In the genomic region with DNA sequence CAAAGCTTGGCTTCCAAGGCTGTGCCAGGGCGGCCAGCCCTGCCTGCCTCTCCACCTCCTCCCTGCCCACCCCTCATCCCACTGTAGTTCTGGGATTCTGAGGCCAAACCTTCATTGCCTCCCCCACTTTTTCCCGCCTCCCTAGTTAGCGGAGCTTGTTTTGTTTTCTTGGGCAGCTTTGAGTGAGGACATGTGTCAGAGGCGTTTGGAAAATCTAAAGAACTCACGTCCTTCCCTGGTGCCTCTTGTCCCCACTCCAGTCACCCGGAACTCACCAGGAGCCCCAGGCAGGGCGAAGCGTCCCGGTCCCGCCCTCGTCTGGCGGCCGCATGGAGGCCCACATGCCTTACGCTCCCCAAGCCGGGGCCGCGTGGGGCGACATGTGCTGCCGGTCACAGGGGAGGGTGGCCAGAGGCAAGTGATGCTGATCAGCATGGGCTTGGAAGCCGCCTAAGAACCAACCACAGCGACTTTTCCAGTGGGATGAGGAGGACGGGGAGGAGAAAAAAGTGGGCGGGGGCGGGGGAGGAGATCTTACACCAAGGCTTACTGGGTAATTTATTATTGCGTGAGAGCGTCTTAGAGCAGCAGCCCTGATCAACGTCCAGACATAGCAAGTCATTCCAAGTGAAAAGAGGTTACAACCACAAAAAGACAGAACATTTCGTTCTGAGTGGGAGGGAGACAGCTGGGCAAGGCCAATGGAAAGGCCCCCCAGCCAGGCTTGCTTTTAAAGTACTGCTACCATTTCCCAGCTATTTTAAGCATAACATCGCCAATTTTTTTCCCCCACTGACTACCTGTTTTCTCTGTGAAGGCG, we compare ENCODE assay signal across 8 cellular contexts. TPM values are rescaled to one million over a fixed set of nuclear protein-coding genes. Genes with fewer than 3 reads are reported as not detected.
A peak's percentile ranks its signal among the peaks of the same experiment; 100 is the strongest.
DNase-seq lines count a peak whose midpoint lies in the region; ATAC-seq and TF ChIP-seq lines count a peak whose summit lies in the region.

No MANE protein-coding gene starts in this region.

- H3K27me3 ChIP-seq in IMR-90 (ENCODE audit: control insufficient read depth, insufficient read depth, low read length) = peaks cover 19% of the 10 kb centered on the region
- no peaks in the 10 kb centered on the region for H3K27me3 ChIP-seq in hepatocyte
- H3K27me3 ChIP-seq in gastrocnemius medialis = no peaks in the 10 kb centered on the region

- H3K4me1 ChIP-seq in IMR-90 (ENCODE audit: control insufficient read depth, insufficient read depth, low read length) (0 out of 2 replicates have a peak, but pooled peaks cover 1% of the 10 kb centered on the region), hepatocyte (ENCODE audit: insufficient read depth) (peaks cover 36% of the 10 kb centered on the region), gastrocnemius medialis (peaks cover 18 to 24% of the 10 kb centered on the region in 2 donors)

- ATAC-seq in IMR-90 (ENCODE audit: low read depth) (peak; percentile 77), gastrocnemius medialis (peak; percentile 52 to 65), GM19455 (IDR thresholded peaks at IDR 0.05; ENCODE audit: unreplicated experiment) (no peak), GM21737 (IDR thresholded peaks at IDR 0.05; ENCODE audit: unreplicated experiment) (no peak)

- TF ChIP-seq POLR2A in IMR-90 (IDR thresholded peaks at IDR 0.05; ENCODE audit: low read depth, low read length) = 0 out of 2 replicates have a peak, but pooled peaks have one; percentile 17
- TF ChIP-seq POLR2A in gastrocnemius medialis (IDR thresholded peaks at IDR 0.05) = peak; percentile 66 to 82

- H2BK15ac ChIP-seq in IMR-90 (ENCODE audit: low read depth, low read length) = no peak overlapping the region

- DNase-seq in GM04504 (ENCODE audit: low read depth) (peak; percentile 64), IMR-90 (peak; percentile 84), T-helper 1 cell (peak; percentile 14 to 65 (median 26)), astrocyte of the cerebellum (ENCODE audit: low read depth) (no peak), hepatocyte (ENCODE audit: low spot score) (peak; percentile 89), gastrocnemius medialis (peak; percentile 83 to 87)

- H2BK120ac ChIP-seq in IMR-90 (ENCODE audit: low read depth, low read length) = peak overlapping the region; percentile 33; the same call in 1 of the 2 replicates

- intact Hi-C loops in IMR-90 (cut with micrococcal nuclease) = loop anchor here (2.0 to 5.0 kb wide), 2 partner anchors 40 to 101 kb away; a partner anchor contains a TSS
- intact Hi-C loops in gastrocnemius medialis (cut with DNase I; ENCODE audit: low total_unique reads) = no loop called here

- H3K9me3 ChIP-seq in IMR-90 (ENCODE audit: control insufficient read depth, insufficient read depth, low read length) = no peaks in the 10 kb centered on the region
- no peaks in the 10 kb centered on the region for H3K9me3 ChIP-seq in hepatocyte (ENCODE audit: low read depth)
- H3K9me3 ChIP-seq in gastrocnemius medialis = no peaks in the 10 kb centered on the region

- H3K27ac ChIP-seq in IMR-90 (ENCODE audit: insufficient read depth, low read length) = peak overlapping the region; percentile 23; the same call in 1 of the 2 replicates
- peak overlapping the region; percentile 96 for H3K27ac ChIP-seq in hepatocyte
- H3K27ac ChIP-seq in gastrocnemius medialis = peak overlapping the region; percentile 89 to 94 (median 92)

- H2AFZ ChIP-seq in IMR-90 (replicated peaks; ENCODE audit: low read length, poor library complexity) (peak overlapping the region; percentile 89), hepatocyte (no peak overlapping the region)

- H3K56ac ChIP-seq in IMR-90 (ENCODE audit: extremely low read depth, insufficient read depth, low read length) = no peak overlapping the region

- peak overlapping the region; percentile 35 for H3K9ac ChIP-seq in IMR-90 (ENCODE audit: low read depth, low read length)

- H3K9me2 ChIP-seq in hepatocyte (replicated peaks; ENCODE audit: insufficient read depth) = no peaks in the 10 kb centered on the region

- no TSS peak for BruUV-seq in IMR-90 (replicated peaks; lab: Mats Ljungman, UMichigan)

- no peak overlapping the region for H2AK5ac ChIP-seq in IMR-90 (ENCODE audit: low read depth, low read length)

- H3K4ac ChIP-seq in IMR-90 (ENCODE audit: low read depth, low read length) = peak overlapping the region; percentile 52

- H3K4me3 ChIP-seq in IMR-90 (ENCODE audit: insufficient read depth, low read depth, low read length) = peak overlapping the region; percentile 42
- H3K4me3 ChIP-seq in astrocyte of the cerebellum (ENCODE audit: low read depth, low read length) = peak overlapping the region; percentile 56
- H3K4me3 ChIP-seq in hepatocyte = peak overlapping the region; percentile 22
- peak overlapping the region; percentile 64 to 68 (median 67) for H3K4me3 ChIP-seq in gastrocnemius medialis

- peak overlapping the region in 1 of 2 experiments; percentile 57; a peak in 1 of 4 replicates for H4K8ac ChIP-seq in IMR-90 (ENCODE audit: low read depth in 2 of 2, low read length in 2 of 2)

- H3K14ac ChIP-seq in IMR-90 (replicated peaks; ENCODE audit: low read depth, low read length) = no peak overlapping the region; the same call in 1 of the 2 replicates

- no peak overlapping the region for H3K18ac ChIP-seq in IMR-90 (ENCODE audit: low read depth, low read length)

- no peak overlapping the region for H4K5ac ChIP-seq in IMR-90 (ENCODE audit: low read depth, low read length)

- no peaks in the 10 kb centered on the region for H3K79me2 ChIP-seq in hepatocyte

- no peaks in the 10 kb centered on the region for H3K79me1 ChIP-seq in IMR-90 (ENCODE audit: low read depth in 1 of 2, low read length in 2 of 2)

- POLR2A ChIA-PET in IMR-90 (lab: Charles Lee; ENCODE audit: unreplicated experiment) = no interaction called here

- TF ChIP-seq CTCF in IMR-90 (conservative IDR thresholded peaks at IDR 0.05; ENCODE audit: low read depth, low read length) (no peak), astrocyte of the cerebellum (IDR thresholded peaks at IDR 0.05; ENCODE audit: low read depth, low read length, missing control alignments) (no peak), hepatocyte (IDR thresholded peaks at IDR 0.05; ENCODE audit: poor library complexity) (no peak), gastrocnemius medialis (IDR thresholded peaks at IDR 0.05 in 4 of 5, conservative IDR thresholded peaks at IDR 0.05 in 1 of 5) (no peak)

- peak overlapping the region; percentile 68 for H3K4me2 ChIP-seq in IMR-90 (ENCODE audit: low read depth, low read length)
- peak overlapping the region; percentile 79 for H3K4me2 ChIP-seq in hepatocyte

- CTCF ChIA-PET in IMR-90 (lab: Yijun Ruan, JAX) = interaction anchor here (0.6 to 1.1 kb wide), 3 partner anchors 20 to 72 kb away, joined by 3 to 4 read pairs (median 3); no protein-coding TSS in a partner anchor

- in situ Hi-C loops in IMR-90 (cut with MboI; ENCODE audit: low sequenced_read_pairs) = loop anchor here (5.0 kb wide), 1 partner anchor 41 kb away; no protein-coding TSS in a partner anchor
- in situ Hi-C loops in astrocyte of the cerebellum (cut with HindIII; ENCODE audit: low sequenced_read_pairs) = no loop called here
- in situ Hi-C loops in gastrocnemius medialis (cut with MboI; ENCODE audit: low sequenced_read_pairs in 4 of 4) = loop anchor here in 2 of 4 donors (5.0 kb wide), 1 partner anchor 41 kb away; no protein-coding TSS in a partner anchor

- dilution Hi-C loops in IMR-90 (cut with HindIII; ENCODE audit: low sequenced_read_pairs, unreplicated experiment) = no loop called here

- H3K23ac ChIP-seq in IMR-90 (ENCODE audit: low read depth, low read length) = peak overlapping the region; percentile 19; the same call in 1 of the 2 replicates

- H3K9me1 ChIP-seq in IMR-90 (ENCODE audit: insufficient read depth, low read length) = no peaks in the 10 kb centered on the region

- WGBS in IMR-90 (ENCODE audit: extremely low coverage in 2 of 2, insufficient read length in 1 of 2), 2 experiments = no CpG with 5 or more reads among the region's 30 CpGs
- WGBS in hepatocyte (ENCODE audit: low lambda C conversion rate, missing lambda C conversion rate) = 37% methylated on average over 29 of the region's 30 CpGs

- H4K20me1 ChIP-seq in IMR-90 (ENCODE audit: insufficient read depth, low read length) (no peaks in the 10 kb centered on the region), hepatocyte (ENCODE audit: insufficient read depth, poor library complexity, severe bottlenecking) (no peaks in the 10 kb centered on the region)

- peak overlapping the region; percentile 44 for H2AK9ac ChIP-seq in IMR-90 (replicated peaks; ENCODE audit: low read depth, low read length, poor library complexity)

- no peak overlapping the region for H2BK20ac ChIP-seq in IMR-90 (ENCODE audit: low read depth, low read length)

- no peak overlapping the region; the same call in 1 of the 2 replicates for H4K91ac ChIP-seq in IMR-90 (ENCODE audit: insufficient read depth, low read depth, low read length)

- H3K36me3 ChIP-seq in IMR-90 (ENCODE audit: control insufficient read depth, insufficient read depth, low read length) (no peaks in the 10 kb centered on the region), hepatocyte (replicated peaks; ENCODE audit: insufficient read depth, low read depth) (no peaks in the 10 kb centered on the region), gastrocnemius medialis (no peaks in the 10 kb centered on the region)

- H2BK5ac ChIP-seq in IMR-90 (ENCODE audit: low read depth, low read length, poor library complexity, severe bottlenecking) = no peak overlapping the region

- TF ChIP-seq RAD21 in IMR-90 (IDR thresholded peaks at IDR 0.05; ENCODE audit: low read length) = no peak

TF ChIP-seq in IMR-90, 13 proteins besides CTCF, POLR2A, EP300 and RAD21:
- TF ChIP-seq CHD1 (IDR thresholded peaks at IDR 0.05; ENCODE audit: low read depth, low read length) (no peak), MAZ (IDR thresholded peaks at IDR 0.05; ENCODE audit: borderline replicate concordance, low read depth, low read length) (peak; percentile 33; the same call in 1 of the 2 replicates), MXI1 (IDR thresholded peaks at IDR 0.05; ENCODE audit: borderline replicate concordance, low read depth, low read length) (peak; percentile 92)
- TF ChIP-seq, protein P1, sequence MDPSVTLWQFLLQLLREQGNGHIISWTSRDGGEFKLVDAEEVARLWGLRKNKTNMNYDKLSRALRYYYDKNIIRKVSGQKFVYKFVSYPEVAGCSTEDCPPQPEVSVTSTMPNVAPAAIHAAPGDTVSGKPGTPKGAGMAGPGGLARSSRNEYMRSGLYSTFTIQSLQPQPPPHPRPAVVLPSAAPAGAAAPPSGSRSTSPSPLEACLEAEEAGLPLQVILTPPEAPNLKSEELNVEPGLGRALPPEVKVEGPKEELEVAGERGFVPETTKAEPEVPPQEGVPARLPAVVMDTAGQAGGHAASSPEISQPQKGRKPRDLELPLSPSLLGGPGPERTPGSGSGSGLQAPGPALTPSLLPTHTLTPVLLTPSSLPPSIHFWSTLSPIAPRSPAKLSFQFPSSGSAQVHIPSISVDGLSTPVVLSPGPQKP (IDR thresholded peaks at IDR 0.05; ENCODE audit: borderline replicate concordance, low read depth, low read length) = no peak

RNA-seq across cellular contexts. Expression of a gene that starts 48.5 kb away (rescaled TPM):
- total RNA-seq in IMR-90 (2012; rRNA removed) (137 and 162 TPM in 2 replicates), hepatocyte (59.2 and 68.4 TPM in 2 replicates), gastrocnemius medialis (10 to 100 TPM; 19.6 to 46.0 (median 30.9) TPM)
- polyA plus RNA-seq in IMR-90 (2012; rRNA removed) (113 and 118 TPM in 2 replicates), hepatocyte (38.7 and 41.1 TPM in 2 replicates)
- 38.7 and 103 TPM in 2 replicates for polyA plus RNA-seq in IMR-90 (2012; cell fraction: cytosol; rRNA removed)
- polyA plus RNA-seq in IMR-90 (2012; cell fraction: nucleus; rRNA removed; ENCODE audit: low replicate concordance) = 19.0 and 61.9 TPM in 2 replicates

Comparison
In these comparisons a context has a peak if more than half of its experiments do, and no peak if none do; other contexts are left out.
1. ATAC-seq: peak in IMR-90 (single experiment) and gastrocnemius medialis (2 of 2); none in GM19455 (single experiment) and GM21737 (single experiment).
2. H3K27ac ChIP-seq: peak in every context shown above with its lines; median percentile 96 in hepatocyte; 92 in gastrocnemius medialis; 23 in IMR-90.
3. Peak in every context shown above with its lines, with median percentiles within 50 percentile points of each other: H3K4me3 ChIP-seq.